In genomic region chr19:16961010-16961822, GRCh38 we compare ENCODE assay signal across 2 cellular contexts.
TF ChIP-seq lines count a peak whose summit lies in the region.
"Not testable (repeated sequence)": the region's sequence is repeated elsewhere in the genome, so short reads cannot be mapped to it uniquely, and the experiment has no call there.

No MANE protein-coding gene starts in this region.

TF ChIP-seq in K562, 482 proteins besides CTCF, POLR2A, EP300 and RAD21 (continued from another document):
- peak; percentile 81 for TF ChIP-seq CREB3L1 (IDR thresholded peaks at IDR 0.05; ENCODE audit: borderline replicate concordance, low read depth)

TF ChIP-seq in HepG2, 621 proteins besides CTCF, POLR2A, EP300 and RAD21 (continued from another document):
- TF ChIP-seq THAP9 (CRISPR knock-in tag; IDR thresholded peaks at IDR 0.05; ENCODE audit: borderline replicate concordance) (peak; percentile 54; the same call in 1 of the 2 replicates), GFI1 (CRISPR knock-in tag; IDR thresholded peaks at IDR 0.05; ENCODE audit: borderline replicate concordance) (0 out of 2 replicates have a peak, but pooled peaks have one; percentile 16), SALL1 (CRISPR knock-in tag; IDR thresholded peaks at IDR 0.05) (peak; percentile 18; the same call in 1 of the 2 replicates), FOXA1 (CRISPR knock-in tag; IDR thresholded peaks at IDR 0.05) (peak; percentile 41; the same call in 1 of the 2 replicates), KAT8 (CRISPR knock-in tag; IDR thresholded peaks at IDR 0.05) (0 out of 2 replicates have a peak, but pooled peaks have one; percentile 26), ZBTB7B (CRISPR knock-in tag; IDR thresholded peaks at IDR 0.05) (0 out of 2 replicates have a peak, but pooled peaks have one; percentile 30)
- TF ChIP-seq FOXA1 (IDR thresholded peaks at IDR 0.05) = not testable (repeated sequence)
- TF ChIP-seq, protein P1, sequence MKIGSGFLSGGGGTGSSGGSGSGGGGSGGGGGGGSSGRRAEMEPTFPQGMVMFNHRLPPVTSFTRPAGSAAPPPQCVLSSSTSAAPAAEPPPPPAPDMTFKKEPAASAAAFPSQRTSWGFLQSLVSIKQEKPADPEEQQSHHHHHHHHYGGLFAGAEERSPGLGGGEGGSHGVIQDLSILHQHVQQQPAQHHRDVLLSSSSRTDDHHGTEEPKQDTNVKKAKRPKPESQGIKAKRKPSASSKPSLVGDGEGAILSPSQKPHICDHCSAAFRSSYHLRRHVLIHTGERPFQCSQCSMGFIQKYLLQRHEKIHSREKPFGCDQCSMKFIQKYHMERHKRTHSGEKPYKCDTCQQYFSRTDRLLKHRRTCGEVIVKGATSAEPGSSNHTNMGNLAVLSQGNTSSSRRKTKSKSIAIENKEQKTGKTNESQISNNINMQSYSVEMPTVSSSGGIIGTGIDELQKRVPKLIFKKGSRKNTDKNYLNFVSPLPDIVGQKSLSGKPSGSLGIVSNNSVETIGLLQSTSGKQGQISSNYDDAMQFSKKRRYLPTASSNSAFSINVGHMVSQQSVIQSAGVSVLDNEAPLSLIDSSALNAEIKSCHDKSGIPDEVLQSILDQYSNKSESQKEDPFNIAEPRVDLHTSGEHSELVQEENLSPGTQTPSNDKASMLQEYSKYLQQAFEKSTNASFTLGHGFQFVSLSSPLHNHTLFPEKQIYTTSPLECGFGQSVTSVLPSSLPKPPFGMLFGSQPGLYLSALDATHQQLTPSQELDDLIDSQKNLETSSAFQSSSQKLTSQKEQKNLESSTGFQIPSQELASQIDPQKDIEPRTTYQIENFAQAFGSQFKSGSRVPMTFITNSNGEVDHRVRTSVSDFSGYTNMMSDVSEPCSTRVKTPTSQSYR (CRISPR knock-in tag; IDR thresholded peaks at IDR 0.05; ENCODE audit: borderline replicate concordance) = peak; percentile 94
